8 cellular contexts compared by ENCODE assay signal in the genomic region with DNA sequence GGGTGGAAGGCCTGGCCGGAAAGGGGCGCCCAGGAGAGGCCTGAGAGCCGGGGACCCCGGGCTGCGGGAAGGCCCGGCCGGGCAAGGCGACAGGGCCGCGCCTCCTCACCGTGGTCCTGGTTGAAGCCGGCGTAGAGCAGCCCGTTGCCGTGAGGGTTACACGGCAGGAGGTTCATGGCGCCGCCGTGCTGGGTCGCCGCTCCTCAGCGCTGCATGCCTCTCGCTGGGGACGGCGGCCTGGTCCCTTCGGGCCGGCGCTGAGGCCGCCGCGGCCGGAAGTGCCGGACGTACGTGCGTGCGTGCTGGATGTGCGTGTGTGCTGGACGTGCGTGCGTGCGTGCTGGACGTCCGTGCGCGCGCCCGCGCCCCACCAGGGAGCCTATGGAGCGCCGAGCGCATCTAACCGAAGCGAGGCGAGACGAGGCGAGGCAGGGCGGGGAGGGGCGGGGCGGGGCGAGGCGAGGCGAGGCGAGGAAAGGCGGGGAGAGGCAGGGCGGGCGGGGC.
A peak's percentile ranks its signal among the peaks of the same experiment; 100 is the strongest.
DNase-seq lines count a peak whose midpoint lies in the region; TF ChIP-seq lines count a peak whose summit lies in the region.

A gene (minus strand): TSS at position 280 of the 504 bp plus-strand sequence. CDS start 104 bp downstream, at position 176.

- H3K27ac Mint-ChIP-seq in activated naive CD4-positive, alpha-beta T cell treated with anti-CD3 and anti-CD28 coated beads, Interleukin-2, amount 10 ng/mL, durations not matched to agents 7 days and 5 days, result peak within 1 kb of the TSS; percentile 90

- H3K9me3 Mint-ChIP-seq in activated naive CD4-positive, alpha-beta T cell treated with anti-CD3 and anti-CD28 coated beads, Interleukin-2, amount 10 ng/mL, durations not matched to agents 7 days and 5 days, result no peaks in the 10 kb centered on the region

- H3K27me3 Mint-ChIP-seq in activated naive CD4-positive, alpha-beta T cell treated with anti-CD3 and anti-CD28 coated beads, Interleukin-2, amount 10 ng/mL, durations not matched to agents 7 days and 5 days, result peaks cover 15% of the 10 kb centered on the region

- CTCF ChIA-PET in activated naive CD4-positive, alpha-beta T cell treated with anti-CD3 and anti-CD28 coated beads, Interleukin-2, amount 10 ng/mL, durations not matched to agents 7 days and 5 days (lab: Charles Lee), result no interaction called here

- TF ChIP-seq CTCF in HFF-Myc (IDR thresholded peaks at IDR 0.05; ENCODE audit: low read depth, low read length, missing control alignments) (no peak), NB4 (IDR thresholded peaks at IDR 0.05; ENCODE audit: low read depth, low read length) (no peak)

- peak; percentile 88 for TF ChIP-seq POLR2A in NB4 (IDR thresholded peaks at IDR 0.05; ENCODE audit: extremely low read depth, insufficient read length)

- H3K36me3 Mint-ChIP-seq in activated naive CD4-positive, alpha-beta T cell treated with anti-CD3 and anti-CD28 coated beads, Interleukin-2, amount 10 ng/mL, durations not matched to agents 7 days and 5 days, result peaks cover 17% of the 10 kb centered on the region

- peak within 1 kb of the TSS; percentile 99 for H3K4me3 ChIP-seq in HFF-Myc (replicated peaks; ENCODE audit: low read depth, low read length)
- H3K4me3 ChIP-seq in NB4 (ENCODE audit: low read depth, low read length), result peak within 1 kb of the TSS; percentile 86
- H3K4me3 ChIP-seq in SK-N-MC, result peak within 1 kb of the TSS; percentile 97

- peak within 1 kb of the TSS; percentile 79 for H3K4me3 Mint-ChIP-seq in activated naive CD4-positive, alpha-beta T cell treated with anti-CD3 and anti-CD28 coated beads, Interleukin-2, amount 10 ng/mL, durations not matched to agents 7 days and 5 days

- H3K27ac ChIP-seq in SK-N-MC (peak within 1 kb of the TSS; percentile 96), substantia nigra (ENCODE audit: low read depth, low read length, poor library complexity, severe bottlenecking) (peak within 1 kb of the TSS; percentile 86)

- H3K9ac ChIP-seq in SK-N-MC (ENCODE audit: insufficient read length), result peak within 1 kb of the TSS; percentile 92

- DNase-seq in GDM1 (lab: John Stamatoyannopoulos, UW) (peak; percentile 95), HFF-Myc (ENCODE audit: extremely low read depth, low read depth) (peak; percentile 83), NB4 (ENCODE audit: low read depth) (peak; percentile 96), SK-N-MC (ENCODE audit: low read depth, low spot score) (peak; percentile 53), germinal center (ENCODE audit: low spot score) (peak; percentile 97), non-pigmented ciliary epithelial cell (ENCODE audit: low read depth) (peak; percentile 87), substantia nigra (lab: John Stamatoyannopoulos, UW) (peak; percentile 49 to 98 (median 92))
- DNase-seq in activated naive CD4-positive, alpha-beta T cell treated with anti-CD3 and anti-CD28 coated beads, Interleukin-2, amount 10 ng/mL, durations not matched to agents 7 days and 5 days, result peak; percentile 92

- H3K4me1 Mint-ChIP-seq in activated naive CD4-positive, alpha-beta T cell treated with anti-CD3 and anti-CD28 coated beads, Interleukin-2, amount 10 ng/mL, durations not matched to agents 7 days and 5 days, result peaks cover 28% of the 10 kb centered on the region

- H3K36me3 ChIP-seq in SK-N-MC (ENCODE audit: insufficient read depth, low read length), result peaks cover 14% of the 10 kb centered on the region

- H3K9me3 ChIP-seq in SK-N-MC (ENCODE audit: low read depth, low read length), result no peaks in the 10 kb centered on the region

Comparison
In these comparisons a context has a peak if more than half of its experiments do, and no peak if none do; other contexts are left out.
1. Peak in every context shown above with its lines: DNase-seq, H3K4me3 ChIP-seq and H3K27ac ChIP-seq.